17 cellular contexts compared by ENCODE assay signal in genomic region chr11:27740362-27741024, GRCh38. TPM values are rescaled to one million over a fixed set of nuclear protein-coding genes. Genes with fewer than 3 reads are reported as not detected.
"Had no signal": no experiment of that assay in that cellular context is flagged by ENCODE, and none has a peak within 500 bp of the region (broad histone marks: within the 10 kb centered on the region; RNA-seq: fewer than 3 reads in every experiment).

No MANE protein-coding gene starts in this region.

- H3K36me3 ChIP-seq: gastrocnemius medialis, heart left ventricle, thoracic aorta had no signal

- ATAC-seq: body of pancreas; gastrocnemius medialis; heart left ventricle; natural killer cell treated with Interleukin-12 subunit alpha and Interleukin-12 subunit beta and Interleukin-15 and Interleukin-18, amount 100 ng/mL, for 72 hours; stimulated activated effector memory CD8-positive, alpha-beta T cell treated with anti-CD3 and anti-CD28 coated beads, Interleukin-12 subunit alpha, Interleukin-12 subunit beta, amount 100 ng/mL, for 72 hours had no signal

- H3K4me3 ChIP-seq: body of pancreas, gastrocnemius medialis, heart left ventricle, thoracic aorta had no signal

- H3K27ac ChIP-seq: body of pancreas, epithelial cell of prostate, gastrocnemius medialis, heart left ventricle, thoracic aorta had no signal

- H3K27me3 ChIP-seq: body of pancreas, gastrocnemius medialis had no signal

- DNase-seq: activated CD4-positive, alpha-beta T cell treated with anti-CD3 and anti-CD28 coated beads, Interleukin-2, amount 50 U/mL, for 1 hour; activated CD8-positive, alpha-beta memory T cell treated with anti-CD3 and anti-CD28 coated beads for 24 hours; activated gamma-delta T cell treated with Interleukin-2 at 50 U/mL for 16 hours; amygdala; body of pancreas; caudate nucleus; effector CD8-positive, alpha-beta T cell; gastrocnemius medialis; heart left ventricle; mesendoderm; nucleus accumbens; posterior cingulate gyrus; retina had no signal

- H3K4me1 ChIP-seq: body of pancreas, gastrocnemius medialis, heart left ventricle had no signal

- H3K9me3 ChIP-seq: body of pancreas, gastrocnemius medialis, heart left ventricle, thoracic aorta had no signal

RNA-seq across cellular contexts. Expression of gene BDNF, which starts 40.2 kb away (rescaled TPM):
- total RNA-seq: body of pancreas; natural killer cell treated with Interleukin-12 subunit alpha and Interleukin-12 subunit beta and Interleukin-15 and Interleukin-18, amount 100 ng/mL, for 72 hours had no signal
